2 cellular contexts compared by ENCODE assay signal in the genomic region with DNA sequence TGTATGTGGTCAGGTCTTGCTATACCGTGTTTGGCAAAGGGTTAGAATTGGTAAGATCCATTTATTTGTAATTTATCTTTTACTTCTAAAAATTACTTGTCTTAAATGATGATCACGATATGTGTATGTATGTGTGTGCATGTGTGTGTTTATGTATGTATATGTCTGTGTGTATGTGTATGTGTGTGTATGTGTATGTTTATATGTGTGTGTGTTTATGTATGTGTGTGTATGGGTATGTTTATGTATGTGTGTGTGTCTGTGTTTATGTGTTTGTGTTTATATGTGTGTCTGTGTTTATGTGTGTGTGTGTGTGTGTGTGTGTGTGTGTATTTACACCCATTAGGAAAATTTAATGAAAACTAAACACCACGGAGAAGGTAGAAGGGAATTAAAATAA.
TF ChIP-seq lines count a peak whose summit lies in the region.

No MANE protein-coding gene starts in this region.

TF ChIP-seq in HEK293, 187 proteins besides CTCF, POLR2A, EP300 and RAD21 (continued from another document):
- TF ChIP-seq, protein P1, sequence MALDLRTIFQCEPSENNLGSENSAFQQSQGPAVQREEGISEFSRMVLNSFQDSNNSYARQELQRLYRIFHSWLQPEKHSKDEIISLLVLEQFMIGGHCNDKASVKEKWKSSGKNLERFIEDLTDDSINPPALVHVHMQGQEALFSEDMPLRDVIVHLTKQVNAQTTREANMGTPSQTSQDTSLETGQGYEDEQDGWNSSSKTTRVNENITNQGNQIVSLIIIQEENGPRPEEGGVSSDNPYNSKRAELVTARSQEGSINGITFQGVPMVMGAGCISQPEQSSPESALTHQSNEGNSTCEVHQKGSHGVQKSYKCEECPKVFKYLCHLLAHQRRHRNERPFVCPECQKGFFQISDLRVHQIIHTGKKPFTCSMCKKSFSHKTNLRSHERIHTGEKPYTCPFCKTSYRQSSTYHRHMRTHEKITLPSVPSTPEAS (tag by site-specific recombination; IDR thresholded peaks at IDR 0.05): peak; percentile 91

TF ChIP-seq in IMR-90, 13 proteins besides CTCF, POLR2A, EP300 and RAD21 (continued from another document):
- TF ChIP-seq, protein P2, sequence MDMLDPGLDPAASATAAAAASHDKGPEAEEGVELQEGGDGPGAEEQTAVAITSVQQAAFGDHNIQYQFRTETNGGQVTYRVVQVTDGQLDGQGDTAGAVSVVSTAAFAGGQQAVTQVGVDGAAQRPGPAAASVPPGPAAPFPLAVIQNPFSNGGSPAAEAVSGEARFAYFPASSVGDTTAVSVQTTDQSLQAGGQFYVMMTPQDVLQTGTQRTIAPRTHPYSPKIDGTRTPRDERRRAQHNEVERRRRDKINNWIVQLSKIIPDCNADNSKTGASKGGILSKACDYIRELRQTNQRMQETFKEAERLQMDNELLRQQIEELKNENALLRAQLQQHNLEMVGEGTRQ (IDR thresholded peaks at IDR 0.05; ENCODE audit: low read depth, low read length): no peak
- no peak for TF ChIP-seq RFX5 (IDR thresholded peaks at IDR 0.05; ENCODE audit: low read depth, low read length)
- no peak for TF ChIP-seq NFE2L2 (IDR thresholded peaks at IDR 0.05; ENCODE audit: low read depth, low read length)
TF ChIP-seq in IMR-90: peak in this region for 0.
